In genomic region chr9:122192914-122193525, GRCh38 we compare ENCODE assay signal across 23 cellular contexts. TPM values are rescaled to one million over a fixed set of nuclear protein-coding genes. Genes with fewer than 3 reads are reported as not detected.
"Had no signal": no experiment of that assay in that cellular context is flagged by ENCODE, and none has a peak within 500 bp of the region (broad histone marks: within the 10 kb centered on the region; RNA-seq: fewer than 3 reads in every experiment).

No MANE protein-coding gene starts in this region.

- H3K9me3 ChIP-seq: heart left ventricle, ovary, tibial artery, upper lobe of left lung, vagina had no signal

- DNase-seq: effector memory CD4-positive, alpha-beta T cell; heart left ventricle; hippocampal formation; kidney glomerular epithelial cell; mammary epithelial cell; naive thymus-derived CD4-positive, alpha-beta T cell; ovary; right cardiac atrium; small intestine; stimulated activated CD4-positive, alpha-beta T cell treated with anti-CD3 and anti-CD28 coated beads, Interleukin-2, amount 100 ng/mL, for 48 hours; stimulated activated naive CD4-positive, alpha-beta T cell treated with Interleukin-2 at 50 U/mL for 16 hours; tibial artery; upper lobe of left lung had no signal

- H3K9me3 Mint-ChIP-seq: naive thymus-derived CD4-positive, alpha-beta T cell had no signal

- H3K27ac Mint-ChIP-seq: progenitor cell of endocrine pancreas had no signal

- H3K36me3 Mint-ChIP-seq: naive thymus-derived CD4-positive, alpha-beta T cell had no signal

- H3K4me3 ChIP-seq: heart left ventricle, ovary, tibial artery, upper lobe of left lung, vagina had no signal

- H3K36me3 ChIP-seq: heart left ventricle, ovary, tibial artery, upper lobe of left lung, vagina had no signal

- H3K27me3 ChIP-seq: ovary, upper lobe of left lung, vagina had no signal

- H3K4me1 ChIP-seq: heart left ventricle, tibial artery, upper lobe of left lung, vagina had no signal

- H3K4me1 Mint-ChIP-seq: naive thymus-derived CD4-positive, alpha-beta T cell had no signal

- H3K4me3 Mint-ChIP-seq: naive thymus-derived CD4-positive, alpha-beta T cell had no signal

- ATAC-seq: heart left ventricle; left lobe of liver; naive thymus-derived CD4-positive, alpha-beta T cell; right cardiac atrium had no signal

- H3K27ac ChIP-seq: heart left ventricle, ovary, tibial artery, upper lobe of left lung, vagina had no signal

RNA-seq across cellular contexts. Expression of gene MORN5, which starts 33.3 kb away (rescaled TPM):
- total RNA-seq: esophagus mucosa; glomerular endothelial cell; heart left ventricle; left lobe of liver; lower leg skin; mammary epithelial cell; mesenteric fat pad; mononuclear cell; naive thymus-derived CD4-positive, alpha-beta T cell; right cardiac atrium; vagina had no signal
- polyA plus RNA-seq: fibroblast of lung; heart left ventricle; mammary epithelial cell; naive thymus-derived CD4-positive, alpha-beta T cell; neural cell; small intestine had no signal

RNA-seq across cellular contexts. Expression of gene LHX6, which starts 35.7 kb away (rescaled TPM):
- total RNA-seq: fibroblast of lung; naive thymus-derived CD4-positive, alpha-beta T cell had no signal
- polyA plus RNA-seq: naive thymus-derived CD4-positive, alpha-beta T cell had no signal
